9 cellular contexts compared by ENCODE assay signal in genomic region chr6:166307981-166308768, GRCh38. TPM values are rescaled to one million over a fixed set of nuclear protein-coding genes. Genes with fewer than 3 reads are reported as not detected.
DNase-seq lines count a peak whose midpoint lies in the region; ATAC-seq and TF ChIP-seq lines count a peak whose summit lies in the region.
"Had no signal": no experiment of that assay in that cellular context is flagged by ENCODE, and none has a peak within 500 bp of the region (broad histone marks: within the 10 kb centered on the region; RNA-seq: fewer than 3 reads in every experiment).

PRR18 (minus strand) TSS chr6:166308392; CDS start chr6:166308142, 250 bp downstream.

- POLR2A ChIA-PET in MCF 10A (lab: Yijun Ruan, JAX), result interaction anchor here (0.6 kb wide), 1 partner anchor 717 kb away, joined by 3 read pairs; no protein-coding TSS in a partner anchor
- POLR2A ChIA-PET in PC-9 (lab: Charles Lee; ENCODE audit: unreplicated experiment), result no interaction called here

- no peak within 1 kb of the TSS for H3K18ac ChIP-seq in trophoblast cell (ENCODE audit: low read length)

- H3K14ac ChIP-seq in trophoblast cell (ENCODE audit: low read length), result no peak within 1 kb of the TSS

- H2AK5ac ChIP-seq in trophoblast cell (ENCODE audit: low read length), result no peak within 1 kb of the TSS

- H3K36me3 ChIP-seq in trophoblast cell (ENCODE audit: control insufficient read depth in 1 of 2, insufficient read depth in 2 of 2, low read length in 2 of 2), result no peaks in the 10 kb centered on the region
- H3K36me3 ChIP-seq in PC-9 (ENCODE audit: low read depth), result no peaks in the 10 kb centered on the region

- no peak within 1 kb of the TSS for H3K4ac ChIP-seq in trophoblast cell (ENCODE audit: low read depth, low read length)

- TF ChIP-seq CTCF in MCF 10A (IDR thresholded peaks at IDR 0.05; ENCODE audit: unreplicated experiment) (no peak), PC-9 (conservative IDR thresholded peaks at IDR 0.05) (no peak)

- BruUV-seq in MCF 10A (replicated peaks; lab: Mats Ljungman, UMichigan) (no TSS peak), PC-9 (replicated peaks; lab: Mats Ljungman, UMichigan) (no TSS peak)

- CTCF ChIA-PET in MCF 10A (lab: Yijun Ruan, JAX), result interaction anchor here (0.6 kb wide), 1 partner anchor 149 kb away, joined by 3 read pairs; no protein-coding TSS in a partner anchor
- CTCF ChIA-PET in PC-9 (lab: Charles Lee), result no interaction called here

- no peaks in the 10 kb centered on the region for H4K20me1 ChIP-seq in PC-9 (ENCODE audit: insufficient read depth)

- H4K12ac ChIP-seq in trophoblast cell (ENCODE audit: low read depth, low read length), result no peak within 1 kb of the TSS

- H3K79me2 ChIP-seq in trophoblast cell (ENCODE audit: control insufficient read depth, insufficient read depth, low read length, poor library complexity), result no peaks in the 10 kb centered on the region
- no peaks in the 10 kb centered on the region for H3K79me2 ChIP-seq in PC-9 (ENCODE audit: low read depth)

- H3K4me1 ChIP-seq in trophoblast cell (ENCODE audit: control insufficient read depth in 1 of 2, insufficient read depth in 2 of 2, low read length in 2 of 2) (peaks cover 12% of the 10 kb centered on the region in 2 experiments), PC-9 (replicated peaks; ENCODE audit: insufficient read depth) (no peaks in the 10 kb centered on the region)

- H3K27ac ChIP-seq in trophoblast cell (ENCODE audit: low read depth, low read length) (no peak within 1 kb of the TSS), PC-9 (no peak within 1 kb of the TSS)
- H3K27ac ChIP-seq: epithelial cell of prostate had no signal

- H4K8ac ChIP-seq in trophoblast cell (ENCODE audit: low read depth, low read length), result no peak within 1 kb of the TSS

- no peak within 1 kb of the TSS for H2BK5ac ChIP-seq in trophoblast cell (ENCODE audit: low read depth, low read length, poor library complexity)

- peak; percentile 15 to 37 for DNase-seq in T47D (ENCODE audit: low read depth in 1 of 2, low spot score in 1 of 2)
- no peak for DNase-seq in MCF 10A (ENCODE audit: unreplicated experiment)
- DNase-seq in T-helper 17 cell, result no peak
- DNase-seq in globus pallidus (ENCODE audit: low spot score), result peak; percentile 87
- no peak for DNase-seq in trophoblast cell
- DNase-seq in T-helper 9 cell, result no peak
- DNase-seq in PC-9, result no peak

- in situ Hi-C loops in T47D (cut with HindIII; ENCODE audit: low pct_unique_long_range_greater_than_20kb, low sequenced_read_pairs), result no loop called here

- H3K4me1 Mint-ChIP-seq in MCF 10A (ENCODE audit: insufficient read depth, unreplicated experiment) (no peaks in the 10 kb centered on the region), T-helper 17 cell (no peaks in the 10 kb centered on the region)

- H3K4me3 ChIP-seq in trophoblast cell (ENCODE audit: low read depth, low read length) (peak within 1 kb of the TSS; percentile 66), PC-9 (no peak within 1 kb of the TSS)

- no peak within 1 kb of the TSS for H3K9ac ChIP-seq in trophoblast cell (ENCODE audit: low read length)

- peaks cover 40% of the 10 kb centered on the region for H3K27me3 ChIP-seq in trophoblast cell (ENCODE audit: insufficient read depth, low read length)
- H3K27me3 ChIP-seq in PC-9 (ENCODE audit: insufficient read depth, low read depth), result peaks cover 7% of the 10 kb centered on the region

- peak within 1 kb of the TSS; percentile 15 for H2AFZ ChIP-seq in trophoblast cell (ENCODE audit: insufficient read depth, low read length, poor library complexity)
- H2AFZ ChIP-seq in PC-9, result no peak within 1 kb of the TSS

- H3K9me3 Mint-ChIP-seq in MCF 10A (ENCODE audit: unreplicated experiment), result no peaks in the 10 kb centered on the region

- H3F3A ChIP-seq in PC-9 (ENCODE audit: insufficient read depth, low read depth), result no peaks in the 10 kb centered on the region

- H3K36me3 Mint-ChIP-seq in MCF 10A (ENCODE audit: insufficient read depth, unreplicated experiment) (no peaks in the 10 kb centered on the region), T-helper 17 cell (ENCODE audit: low read depth) (no peaks in the 10 kb centered on the region)

- H3K27ac Mint-ChIP-seq in MCF 10A (ENCODE audit: low read depth, unreplicated experiment), result no peak within 1 kb of the TSS
- no peak within 1 kb of the TSS for H3K27ac Mint-ChIP-seq in T-helper 17 cell

- H3K4me2 ChIP-seq in trophoblast cell (ENCODE audit: low read length), result peak within 1 kb of the TSS; percentile 85
- no peak within 1 kb of the TSS for H3K4me2 ChIP-seq in PC-9

- H3K27me3 Mint-ChIP-seq in MCF 10A (ENCODE audit: insufficient read depth, unreplicated experiment) (peaks cover 10% of the 10 kb centered on the region), T-helper 17 cell (peaks cover 47% of the 10 kb centered on the region)

- H3K4me3 Mint-ChIP-seq in MCF 10A (ENCODE audit: unreplicated experiment) (no peak within 1 kb of the TSS), T-helper 17 cell (peak within 1 kb of the TSS; percentile 49)

- no peak within 1 kb of the TSS for H3K23ac ChIP-seq in trophoblast cell (ENCODE audit: low read length)

- H3K9me3 ChIP-seq in T-helper 17 cell (ENCODE audit: control insufficient read depth, low read length, poor library complexity, severe bottlenecking), result no peaks in the 10 kb centered on the region
- peaks cover 5% of the 10 kb centered on the region for H3K9me3 ChIP-seq in trophoblast cell (ENCODE audit: insufficient read depth, low read depth, low read length)
- H3K9me3 ChIP-seq in PC-9 (ENCODE audit: insufficient read depth, low read depth), result no peaks in the 10 kb centered on the region

- H3K9me2 ChIP-seq in PC-9 (ENCODE audit: insufficient read depth), result no peaks in the 10 kb centered on the region

- no peak within 1 kb of the TSS for H2BK12ac ChIP-seq in trophoblast cell (ENCODE audit: low read length)

- no peak within 1 kb of the TSS for H4K91ac ChIP-seq in trophoblast cell (ENCODE audit: low read depth, low read length)

- intact Hi-C loops in MCF 10A (cut with micrococcal nuclease) (no loop called here), PC-9 (cut with micrococcal nuclease; ENCODE audit: unreplicated experiment) (no loop called here)

- peak; percentile 45 for ATAC-seq in HG02943 (IDR thresholded peaks at IDR 0.05; ENCODE audit: low read depth, unreplicated experiment)
- peak; percentile 18 for ATAC-seq in T-helper 17 cell

- no peaks in the 10 kb centered on the region for H3K79me1 ChIP-seq in trophoblast cell (ENCODE audit: low read length)

- no CpG with 5 or more reads among the region's 78 CpGs for WGBS in trophoblast cell (ENCODE audit: extremely low coverage, insufficient coverage, insufficient read length)

- no peak within 1 kb of the TSS for H2BK120ac ChIP-seq in trophoblast cell (ENCODE audit: insufficient read depth, low read length, poor library complexity)

RNA-seq across cellular contexts. Expression of gene PRR18, which starts in this region (rescaled TPM):
- total RNA-seq in MCF 10A (2022) (0.12 TPM in 1 of 2 replicates, not detected in the other), T-helper 17 cell (not detected), PC-9 (2021) (not detected in 2 replicates)
- polyA plus RNA-seq in trophoblast cell (2013), result 0.04 TPM in 1 of 2 replicates, not detected in the other

Comparison
In these comparisons a context has a peak if more than half of its experiments do, and no peak if none do; other contexts are left out.
1. DNase-seq: peak in T47D (2 of 2) and globus pallidus (single experiment); none in MCF 10A (single experiment), T-helper 17 cell (0 of 3), trophoblast cell (0 of 2), T-helper 9 cell (single experiment) and PC-9 (0 of 2).
2. Peak in ATAC-seq in T-helper 17 cell; RNA of the gene not detected or under 1 TPM.